Comparison of ENCODE assay signal across 13 cellular contexts in the genomic region with DNA sequence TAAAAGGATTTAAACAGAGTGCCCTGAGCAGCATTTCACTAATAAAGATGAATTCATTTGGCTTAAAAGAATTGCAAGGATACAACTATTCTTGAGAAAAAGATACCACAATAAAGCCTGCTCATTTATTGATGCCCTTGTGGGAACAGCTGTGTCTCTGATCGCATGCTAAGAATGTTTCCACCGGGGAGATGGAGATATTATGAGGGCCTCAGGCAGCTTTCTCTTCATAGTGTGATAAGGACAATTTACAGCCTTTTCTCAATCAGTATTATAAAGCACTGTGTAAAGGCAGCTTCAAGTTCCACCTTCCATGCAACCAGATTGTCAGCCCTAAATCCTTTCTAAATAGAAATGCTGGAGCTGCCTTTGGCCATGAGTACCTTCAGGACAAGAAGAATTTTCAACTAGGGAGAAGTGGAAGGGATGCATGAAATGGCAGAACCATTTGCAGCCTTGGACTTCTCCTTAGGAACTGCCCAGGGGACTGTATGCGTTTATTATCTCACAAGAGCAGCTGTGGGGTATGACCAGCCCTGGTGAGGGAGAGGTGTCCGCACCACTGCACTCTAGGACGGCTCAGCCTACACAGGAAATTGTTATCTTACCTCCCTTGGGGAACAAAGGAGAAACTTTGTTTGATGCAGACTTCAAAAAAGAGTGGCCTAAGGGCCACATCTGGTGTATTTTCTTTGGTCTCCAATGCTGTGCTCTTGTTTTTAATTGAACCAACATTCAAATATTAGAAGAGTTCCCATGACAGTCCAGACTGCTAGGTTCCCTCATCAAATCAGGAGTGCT.
DNase-seq lines count a peak whose midpoint lies in the region; ATAC-seq, FAIRE-seq and TF ChIP-seq lines count a peak whose summit lies in the region.
"Had no signal": no experiment of that assay in that cellular context is flagged by ENCODE, and none has a peak within 500 bp of the region (broad histone marks: within the 10 kb centered on the region; RNA-seq: fewer than 3 reads in every experiment).

No MANE protein-coding gene starts in this region.

- no peak overlapping the region for H3K4me3 ChIP-seq in SK-N-SH (ENCODE audit: low read depth in 2 of 2, low read length in 1 of 2)
- H3K4me3 ChIP-seq: suprapubic skin had no signal

- no peak overlapping the region for H3K4me2 ChIP-seq in SK-N-SH

- peak; percentile 55 for ATAC-seq in HG02884 (IDR thresholded peaks at IDR 0.05; ENCODE audit: unreplicated experiment)
- peak; percentile 15 for ATAC-seq in sciatic nerve
- ATAC-seq: activated CD8-positive, alpha-beta memory T cell treated with anti-CD3 and anti-CD28 coated beads, Interleukin-2, amount 10 ng/mL, durations not matched to agents 7 days and 5 days had no signal

- no peaks in the 10 kb centered on the region for H3K79me2 ChIP-seq in SK-N-SH (ENCODE audit: insufficient read depth)

- no peak for TF ChIP-seq CTCF in SK-N-SH (IDR thresholded peaks at IDR 0.05)

- H3F3A ChIP-seq in SK-N-SH (replicated peaks; ENCODE audit: insufficient read depth): no peaks in the 10 kb centered on the region

- intact Hi-C loops in sciatic nerve (cut with DNase I): no loop called here

- H3K9me3 ChIP-seq in SK-N-SH: no peaks in the 10 kb centered on the region
- H3K9me3 ChIP-seq: suprapubic skin had no signal

- TF ChIP-seq RAD21 in SK-N-SH (IDR thresholded peaks at IDR 0.05; ENCODE audit: low read length): no peak

- peak overlapping the region in 1 of 2 experiments; percentile 50; a peak in 1 of 4 replicates for H3K27ac ChIP-seq in SK-N-SH (ENCODE audit: low read depth in 2 of 2, low read length in 1 of 2)
- H3K27ac ChIP-seq: suprapubic skin had no signal

- H3K9ac ChIP-seq in SK-N-SH: no peak overlapping the region

- H3K4me1 ChIP-seq in SK-N-SH (ENCODE audit: control insufficient read depth in 1 of 2, insufficient read depth in 2 of 2, low read depth in 1 of 2, low read length in 1 of 2): peaks cover 0 to 6% of the 10 kb centered on the region in 2 experiments; a peak in 2 of 4 replicates
- H3K4me1 ChIP-seq: suprapubic skin had no signal

- H3K27me3 ChIP-seq in SK-N-SH (ENCODE audit: insufficient read depth): no peaks in the 10 kb centered on the region; the same call in 1 of the 2 replicates
- H3K27me3 ChIP-seq: suprapubic skin had no signal

- FAIRE-seq in GM19239 (lab: Jason Lieb, UNC): peak; percentile 45
- FAIRE-seq: frontal cortex had no signal

- TF ChIP-seq EP300 in SK-N-SH (IDR thresholded peaks at IDR 0.05; ENCODE audit: borderline replicate concordance in 1 of 2, low read depth in 1 of 2, low read length in 1 of 2): no peak

- CTCF ChIA-PET in SK-N-SH (lab: Yijun Ruan, JAX): interaction anchor here (0.6 to 0.8 kb wide), 3 partner anchors 12 to 184 kb away, joined by 3 read pairs; no protein-coding TSS in a partner anchor

- H3K36me3 ChIP-seq in SK-N-SH (replicated peaks in 1 of 2; ENCODE audit: control insufficient read depth in 1 of 2, insufficient read depth in 2 of 2, low read length in 1 of 2): no peaks in the 10 kb centered on the region
- H3K36me3 ChIP-seq: suprapubic skin had no signal

- H2AFZ ChIP-seq in SK-N-SH (ENCODE audit: low read depth): no peak overlapping the region

- 48% methylated on average over 4 of the region's 5 CpGs for WGBS in SK-N-SH (ENCODE audit: low lambda C conversion rate)

- H3K9me2 ChIP-seq in SK-N-SH: no peaks in the 10 kb centered on the region

- POLR2A ChIA-PET in SK-N-SH (lab: Yijun Ruan, JAX): no interaction called here

- no peak for DNase-seq in GM19239 (ENCODE audit: insufficient read length, low spot score)
- peak; percentile 34 for DNase-seq in SK-N-SH
- no peak for DNase-seq in sciatic nerve (ENCODE audit: low spot score)
- no peak for DNase-seq in NCI-H1930 (lab: John Stamatoyannopoulos, UW)
- no peak for DNase-seq in LoVo (ENCODE audit: low spot score)
- DNase-seq in cerebellar cortex (ENCODE audit: low spot score): no peak
- no peak for DNase-seq in AG08396 (ENCODE audit: low spot score)
- DNase-seq: activated CD8-positive, alpha-beta memory T cell treated with anti-CD3 and anti-CD28 coated beads, Interleukin-2, amount 10 ng/mL, durations not matched to agents 7 days and 5 days; H7; NCI-H1092 treated with DMSO at 0.1 percent for 48 hours had no signal

- no peaks in the 10 kb centered on the region for H4K20me1 ChIP-seq in SK-N-SH (ENCODE audit: insufficient read depth)

TF ChIP-seq in SK-N-SH, 30 proteins besides CTCF, POLR2A, EP300 and RAD21:
- TF ChIP-seq CHD2 (IDR thresholded peaks at IDR 0.05; ENCODE audit: low read length, partially characterized antibody): no peak
- no peak for TF ChIP-seq MEF2A (IDR thresholded peaks at IDR 0.05; ENCODE audit: borderline replicate concordance, low read depth)
- TF ChIP-seq NRF1 (IDR thresholded peaks at IDR 0.05; ENCODE audit: low read depth, low read length): no peak
- TF ChIP-seq RFX5 (IDR thresholded peaks at IDR 0.05; ENCODE audit: low read length): no peak
- TF ChIP-seq USF2 (IDR thresholded peaks at IDR 0.05; ENCODE audit: borderline replicate concordance, low read depth, low read length): no peak
- no peak for TF ChIP-seq ELF1 (IDR thresholded peaks at IDR 0.05)
- TF ChIP-seq FOXM1 (IDR thresholded peaks at IDR 0.05; ENCODE audit: low read depth): no peak
- TF ChIP-seq TEAD4 (IDR thresholded peaks at IDR 0.05; ENCODE audit: borderline replicate concordance, insufficient read depth): no peak
- no peak for TF ChIP-seq YY1 (IDR thresholded peaks at IDR 0.05; ENCODE audit: low read depth)
- TF ChIP-seq RXRA (IDR thresholded peaks at IDR 0.05; ENCODE audit: borderline replicate concordance, low read depth): no peak
- TF ChIP-seq FOSL2 (IDR thresholded peaks at IDR 0.05; ENCODE audit: borderline replicate concordance, low read depth): no peak
